In the genomic region with DNA sequence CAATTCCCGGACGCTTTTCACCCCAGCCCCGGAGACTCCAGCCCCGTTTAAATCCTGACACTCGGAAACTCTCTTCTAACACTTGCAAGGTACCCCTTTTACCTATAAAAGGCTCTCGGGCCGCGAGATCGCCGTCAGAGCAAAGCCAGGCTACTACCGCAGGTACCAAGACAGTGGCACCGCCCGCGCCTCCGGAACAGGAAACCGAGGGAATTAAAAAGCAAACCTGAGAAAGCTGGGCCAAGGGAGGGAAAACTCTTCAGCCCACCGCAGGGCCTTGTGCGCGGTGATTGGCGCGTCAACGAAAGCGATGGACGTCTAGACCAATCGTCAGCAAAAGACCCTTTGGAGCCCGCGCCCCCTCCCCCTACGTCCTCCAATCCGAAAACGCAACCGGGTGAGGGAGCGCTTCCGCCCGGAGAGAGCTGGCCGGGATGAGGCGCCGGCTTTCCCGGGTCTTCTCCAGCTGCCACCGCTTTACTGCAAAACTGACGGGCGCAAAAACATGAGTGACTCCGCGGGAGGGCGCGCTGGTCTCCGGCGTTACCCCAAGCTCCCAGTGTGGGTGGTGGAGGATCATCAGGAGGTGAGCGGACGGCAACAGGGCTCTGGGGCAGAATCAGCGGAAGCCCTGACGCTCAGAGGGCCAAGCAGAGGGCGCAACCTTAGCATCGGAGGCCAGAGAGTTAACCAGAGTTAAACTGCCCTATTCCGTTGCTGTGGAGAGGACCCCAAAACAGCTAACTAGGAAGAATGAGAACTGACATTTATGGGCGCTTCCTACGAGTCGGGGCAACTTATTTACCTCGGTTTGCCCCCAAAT, we compare ENCODE assay signal across 1 cellular context.
TF ChIP-seq lines count a peak whose summit lies in the region.

Gene C5orf22, plus strand, starts transcription at position 414 of the 823 bp plus-strand sequence. Its CDS starts 92 bp downstream, at position 506.
Gene DROSHA, minus strand, starts transcription at position 206 of the 823 bp plus-strand sequence. CDS start 3,034 bp downstream, outside the sequence.

TF ChIP-seq in K562, 482 proteins besides CTCF, POLR2A, EP300 and RAD21 (continued from another document and continues in another):
- TF ChIP-seq CHD7 (IDR thresholded peaks at IDR 0.05; ENCODE audit: low read depth, low read length) (no peak), JUND (IDR thresholded peaks at IDR 0.05; ENCODE audit: borderline replicate concordance, low read depth, low read length) (no peak; the same call in 1 of the 2 replicates), JUND (tag; IDR thresholded peaks at IDR 0.05; ENCODE audit: borderline replicate concordance, low read depth, low read length) (no peak), MEIS2 (IDR thresholded peaks at IDR 0.05; ENCODE audit: partially characterized antibody) (peak; percentile 25), ADNP (tag; IDR thresholded peaks at IDR 0.05) (no peak), SMAD2 (IDR thresholded peaks at IDR 0.05; ENCODE audit: low read depth, low read length) (no peak), TCF7L2 (IDR thresholded peaks at IDR 0.05; ENCODE audit: low read depth, low read length) (no peak), VEZF1 (CRISPR knock-in tag; IDR thresholded peaks at IDR 0.05) (peak; percentile 95), YY1 (IDR thresholded peaks at IDR 0.05; ENCODE audit: borderline replicate concordance in 1 of 3, control insufficient read depth in 1 of 3, extremely low read depth in 1 of 3, insufficient read depth in 3 of 3, insufficient read length in 1 of 3, insufficient replicate concordance in 2 of 3, low read depth in 1 of 3, low read length in 2 of 3) (peak in 2 of 3 experiments; percentile 68 to 81), ZNF384 (IDR thresholded peaks at IDR 0.05; ENCODE audit: low read depth, low read length) (no peak), E2F5 (CRISPR knock-in tag; IDR thresholded peaks at IDR 0.05) (no peak), SRSF3 (IDR thresholded peaks at IDR 0.05; ENCODE audit: insufficient read depth, low read length) (no peak), PHB (CRISPR knock-in tag; IDR thresholded peaks at IDR 0.05) (0 out of 2 replicates have a peak, but pooled peaks have one; percentile 51), ELF2 (CRISPR knock-in tag; IDR thresholded peaks at IDR 0.05) (peak; percentile 79), SFPQ (IDR thresholded peaks at IDR 0.05; ENCODE audit: low read depth, low read length) (no peak), CREBBP (IDR thresholded peaks at IDR 0.05; ENCODE audit: low read depth, low read length) (no peak), RBM15 (IDR thresholded peaks at IDR 0.05; ENCODE audit: insufficient read depth, low read length) (no peak), BDP1 (IDR thresholded peaks at IDR 0.05; ENCODE audit: insufficient read depth, insufficient read length) (no peak), ZFP1 (CRISPR knock-in tag; IDR thresholded peaks at IDR 0.05) (0 out of 2 replicates have a peak, but pooled peaks have one; percentile 17), CREB1 (IDR thresholded peaks at IDR 0.05) (peak; percentile 72), CREB1 (CRISPR knock-in tag; IDR thresholded peaks at IDR 0.05) (peak; percentile 76), MTA1 (IDR thresholded peaks at IDR 0.05; ENCODE audit: borderline replicate concordance) (no peak), ZNF551 (CRISPR knock-in tag; IDR thresholded peaks at IDR 0.05) (no peak)
- TF ChIP-seq, protein P1, sequence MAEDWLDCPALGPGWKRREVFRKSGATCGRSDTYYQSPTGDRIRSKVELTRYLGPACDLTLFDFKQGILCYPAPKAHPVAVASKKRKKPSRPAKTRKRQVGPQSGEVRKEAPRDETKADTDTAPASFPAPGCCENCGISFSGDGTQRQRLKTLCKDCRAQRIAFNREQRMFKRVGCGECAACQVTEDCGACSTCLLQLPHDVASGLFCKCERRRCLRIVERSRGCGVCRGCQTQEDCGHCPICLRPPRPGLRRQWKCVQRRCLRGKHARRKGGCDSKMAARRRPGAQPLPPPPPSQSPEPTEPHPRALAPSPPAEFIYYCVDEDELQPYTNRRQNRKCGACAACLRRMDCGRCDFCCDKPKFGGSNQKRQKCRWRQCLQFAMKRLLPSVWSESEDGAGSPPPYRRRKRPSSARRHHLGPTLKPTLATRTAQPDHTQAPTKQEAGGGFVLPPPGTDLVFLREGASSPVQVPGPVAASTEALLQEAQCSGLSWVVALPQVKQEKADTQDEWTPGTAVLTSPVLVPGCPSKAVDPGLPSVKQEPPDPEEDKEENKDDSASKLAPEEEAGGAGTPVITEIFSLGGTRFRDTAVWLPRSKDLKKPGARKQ (CRISPR knock-in tag; IDR thresholded peaks at IDR 0.05), result no peak
- TF ChIP-seq, protein P2, sequence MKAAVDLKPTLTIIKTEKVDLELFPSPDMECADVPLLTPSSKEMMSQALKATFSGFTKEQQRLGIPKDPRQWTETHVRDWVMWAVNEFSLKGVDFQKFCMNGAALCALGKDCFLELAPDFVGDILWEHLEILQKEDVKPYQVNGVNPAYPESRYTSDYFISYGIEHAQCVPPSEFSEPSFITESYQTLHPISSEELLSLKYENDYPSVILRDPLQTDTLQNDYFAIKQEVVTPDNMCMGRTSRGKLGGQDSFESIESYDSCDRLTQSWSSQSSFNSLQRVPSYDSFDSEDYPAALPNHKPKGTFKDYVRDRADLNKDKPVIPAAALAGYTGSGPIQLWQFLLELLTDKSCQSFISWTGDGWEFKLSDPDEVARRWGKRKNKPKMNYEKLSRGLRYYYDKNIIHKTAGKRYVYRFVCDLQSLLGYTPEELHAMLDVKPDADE (conservative IDR thresholded peaks at IDR 0.05; ENCODE audit: control insufficient read depth, low read depth, low read length), result 0 out of 2 replicates have a peak, but pooled peaks have one; percentile 69
- TF ChIP-seq, protein P3, sequence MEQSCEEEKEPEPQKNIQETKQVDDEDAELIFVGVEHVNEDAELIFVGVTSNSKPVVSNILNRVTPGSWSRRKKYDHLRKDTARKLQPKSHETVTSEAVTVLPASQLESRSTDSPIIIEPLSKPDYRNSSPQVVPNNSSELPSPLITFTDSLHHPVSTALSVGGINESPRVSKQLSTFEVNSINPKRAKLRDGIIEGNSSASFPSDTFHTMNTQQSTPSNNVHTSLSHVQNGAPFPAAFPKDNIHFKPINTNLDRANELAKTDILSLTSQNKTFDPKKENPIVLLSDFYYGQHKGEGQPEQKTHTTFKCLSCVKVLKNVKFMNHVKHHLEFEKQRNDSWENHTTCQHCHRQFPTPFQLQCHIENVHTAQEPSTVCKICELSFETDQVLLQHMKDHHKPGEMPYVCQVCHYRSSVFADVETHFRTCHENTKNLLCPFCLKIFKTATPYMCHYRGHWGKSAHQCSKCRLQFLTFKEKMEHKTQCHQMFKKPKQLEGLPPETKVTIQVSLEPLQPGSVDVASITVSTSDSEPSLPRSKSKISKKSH (CRISPR knock-in tag; IDR thresholded peaks at IDR 0.05), result no peak
